1 cellular context compared by ENCODE assay signal in the genomic region with DNA sequence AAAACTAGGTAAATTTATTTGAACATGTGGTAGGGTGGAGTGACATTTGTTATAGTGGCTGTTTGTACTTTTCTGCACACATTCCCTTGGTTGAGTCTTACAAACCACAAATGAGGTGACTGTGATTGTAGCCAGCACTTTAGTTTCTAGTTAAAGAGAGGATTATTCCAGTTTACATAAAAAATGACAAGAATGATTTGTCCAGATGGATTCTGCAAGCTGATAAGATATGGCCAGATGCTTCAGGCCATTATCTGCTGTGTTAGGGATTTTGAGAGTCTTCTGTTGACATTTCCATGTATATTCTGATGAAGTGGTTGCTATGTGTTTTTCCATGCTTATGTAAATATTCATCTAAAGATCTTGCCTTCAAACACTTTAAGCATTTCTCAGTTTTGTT.
TF ChIP-seq lines count a peak whose summit lies in the region.

No MANE protein-coding gene starts in this region.

TF ChIP-seq in HEK293, 187 proteins besides CTCF, POLR2A, EP300 and RAD21 (continued from another document and continues in another):
- TF ChIP-seq, protein P1, sequence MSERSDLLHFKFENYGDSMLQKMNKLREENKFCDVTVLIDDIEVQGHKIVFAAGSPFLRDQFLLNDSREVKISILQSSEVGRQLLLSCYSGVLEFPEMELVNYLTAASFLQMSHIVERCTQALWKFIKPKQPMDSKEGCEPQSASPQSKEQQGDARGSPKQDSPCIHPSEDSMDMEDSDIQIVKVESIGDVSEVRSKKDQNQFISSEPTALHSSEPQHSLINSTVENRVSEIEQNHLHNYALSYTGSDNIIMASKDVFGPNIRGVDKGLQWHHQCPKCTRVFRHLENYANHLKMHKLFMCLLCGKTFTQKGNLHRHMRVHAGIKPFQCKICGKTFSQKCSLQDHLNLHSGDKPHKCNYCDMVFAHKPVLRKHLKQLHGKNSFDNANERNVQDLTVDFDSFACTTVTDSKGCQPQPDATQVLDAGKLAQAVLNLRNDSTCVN (tag by site-specific recombination; optimal IDR thresholded peaks at IDR 0.05): no peak
- TF ChIP-seq SALL2 (tag by site-specific recombination; IDR thresholded peaks at IDR 0.05; ENCODE audit: borderline replicate concordance) (no peak), ZNF202 (tag by site-specific recombination; IDR thresholded peaks at IDR 0.05; ENCODE audit: borderline replicate concordance) (no peak), ZNF18 (tag by site-specific recombination; IDR thresholded peaks at IDR 0.05) (no peak), ZNF404 (tag by site-specific recombination; IDR thresholded peaks at IDR 0.05) (no peak), ZNF776 (tag by site-specific recombination; IDR thresholded peaks at IDR 0.05; ENCODE audit: borderline replicate concordance) (no peak), MZF1 (tag by site-specific recombination; IDR thresholded peaks at IDR 0.05; ENCODE audit: borderline replicate concordance) (no peak; the same call in 1 of the 2 replicates), ZNF596 (tag by site-specific recombination; IDR thresholded peaks at IDR 0.05) (no peak), ZNF677 (tag by site-specific recombination; IDR thresholded peaks at IDR 0.05) (no peak), GFI1B (tag by site-specific recombination; IDR thresholded peaks at IDR 0.05) (peak; percentile 60; the same call in 1 of the 2 replicates), ZSCAN4 (tag by site-specific recombination; IDR thresholded peaks at IDR 0.05) (no peak), ZNF629 (tag by site-specific recombination; IDR thresholded peaks at IDR 0.05) (no peak), SCRT1 (tag by site-specific recombination; IDR thresholded peaks at IDR 0.05; ENCODE audit: borderline replicate concordance) (no peak), ZNF19 (tag by site-specific recombination; IDR thresholded peaks at IDR 0.05; ENCODE audit: low read depth) (no peak), MYNN (tag by site-specific recombination; IDR thresholded peaks at IDR 0.05; ENCODE audit: borderline replicate concordance) (no peak), ZNF837 (tag by site-specific recombination; IDR thresholded peaks at IDR 0.05) (no peak), TCF7L2 (IDR thresholded peaks at IDR 0.05; ENCODE audit: borderline replicate concordance, low read depth, low read length) (no peak), ZNF621 (tag by site-specific recombination; IDR thresholded peaks at IDR 0.05) (no peak), ZNF138 (tag by site-specific recombination; IDR thresholded peaks at IDR 0.05; ENCODE audit: borderline replicate concordance) (no peak), ZNF521 (tag by site-specific recombination; IDR thresholded peaks at IDR 0.05) (no peak), ZNF2 (tag by site-specific recombination; IDR thresholded peaks at IDR 0.05) (no peak), ZNF133 (tag by site-specific recombination; IDR thresholded peaks at IDR 0.05) (no peak), ZNF184 (tag by site-specific recombination; IDR thresholded peaks at IDR 0.05) (no peak), KLF1 (tag by site-specific recombination; IDR thresholded peaks at IDR 0.05) (no peak), WT1 (tag by site-specific recombination; IDR thresholded peaks at IDR 0.05) (peak; percentile 61), FEZF1 (tag by site-specific recombination; IDR thresholded peaks at IDR 0.05) (peak; percentile 54; the same call in 1 of the 2 replicates), ZNF169 (tag by site-specific recombination; IDR thresholded peaks at IDR 0.05) (no peak), ZNF707 (tag by site-specific recombination; IDR thresholded peaks at IDR 0.05) (no peak), ZNF664 (tag by site-specific recombination; IDR thresholded peaks at IDR 0.05) (no peak), ZNF391 (tag by site-specific recombination; IDR thresholded peaks at IDR 0.05; ENCODE audit: borderline replicate concordance, low read depth) (no peak), ZNF580 (tag by site-specific recombination; IDR thresholded peaks at IDR 0.05) (no peak), ZFP37 (tag by site-specific recombination; IDR thresholded peaks at IDR 0.05) (no peak), ZNF792 (tag by site-specific recombination; IDR thresholded peaks at IDR 0.05) (no peak), ZNF571 (tag by site-specific recombination; IDR thresholded peaks at IDR 0.05) (no peak), ZFP69B (tag by site-specific recombination; IDR thresholded peaks at IDR 0.05) (no peak), KLF16 (tag by site-specific recombination; IDR thresholded peaks at IDR 0.05) (no peak), ZNF292 (tag by site-specific recombination; IDR thresholded peaks at IDR 0.05; ENCODE audit: borderline replicate concordance, low read depth) (no peak), ZNF843 (tag by site-specific recombination; IDR thresholded peaks at IDR 0.05) (peak; percentile 82), SETDB1 (IDR thresholded peaks at IDR 0.05; ENCODE audit: insufficient read length, low read length) (no peak), ZNF335 (tag by site-specific recombination; conservative IDR thresholded peaks at IDR 0.05) (peak; percentile 51), ZNF530 (tag by site-specific recombination; IDR thresholded peaks at IDR 0.05; ENCODE audit: low read depth) (no peak), PATZ1 (tag by site-specific recombination; IDR thresholded peaks at IDR 0.05) (no peak), GLI4 (tag by site-specific recombination; IDR thresholded peaks at IDR 0.05) (no peak), ZFP41 (tag by site-specific recombination; IDR thresholded peaks at IDR 0.05; ENCODE audit: borderline replicate concordance) (no peak), ZNF24 (tag by site-specific recombination; IDR thresholded peaks at IDR 0.05) (no peak)
- TF ChIP-seq, protein P2, sequence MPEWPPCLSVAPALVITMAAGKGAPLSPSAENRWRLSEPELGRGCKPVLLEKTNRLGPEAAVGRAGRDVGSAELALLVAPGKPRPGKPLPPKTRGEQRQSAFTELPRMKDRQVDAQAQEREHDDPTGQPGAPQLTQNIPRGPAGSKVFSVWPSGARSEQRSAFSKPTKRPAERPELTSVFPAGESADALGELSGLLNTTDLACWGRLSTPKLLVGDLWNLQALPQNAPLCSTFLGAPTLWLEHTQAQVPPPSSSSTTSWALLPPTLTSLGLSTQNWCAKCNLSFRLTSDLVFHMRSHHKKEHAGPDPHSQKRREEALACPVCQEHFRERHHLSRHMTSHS (tag by site-specific recombination; IDR thresholded peaks at IDR 0.05): peak; percentile 67; the same call in 1 of the 2 replicates
- TF ChIP-seq, protein P3, sequence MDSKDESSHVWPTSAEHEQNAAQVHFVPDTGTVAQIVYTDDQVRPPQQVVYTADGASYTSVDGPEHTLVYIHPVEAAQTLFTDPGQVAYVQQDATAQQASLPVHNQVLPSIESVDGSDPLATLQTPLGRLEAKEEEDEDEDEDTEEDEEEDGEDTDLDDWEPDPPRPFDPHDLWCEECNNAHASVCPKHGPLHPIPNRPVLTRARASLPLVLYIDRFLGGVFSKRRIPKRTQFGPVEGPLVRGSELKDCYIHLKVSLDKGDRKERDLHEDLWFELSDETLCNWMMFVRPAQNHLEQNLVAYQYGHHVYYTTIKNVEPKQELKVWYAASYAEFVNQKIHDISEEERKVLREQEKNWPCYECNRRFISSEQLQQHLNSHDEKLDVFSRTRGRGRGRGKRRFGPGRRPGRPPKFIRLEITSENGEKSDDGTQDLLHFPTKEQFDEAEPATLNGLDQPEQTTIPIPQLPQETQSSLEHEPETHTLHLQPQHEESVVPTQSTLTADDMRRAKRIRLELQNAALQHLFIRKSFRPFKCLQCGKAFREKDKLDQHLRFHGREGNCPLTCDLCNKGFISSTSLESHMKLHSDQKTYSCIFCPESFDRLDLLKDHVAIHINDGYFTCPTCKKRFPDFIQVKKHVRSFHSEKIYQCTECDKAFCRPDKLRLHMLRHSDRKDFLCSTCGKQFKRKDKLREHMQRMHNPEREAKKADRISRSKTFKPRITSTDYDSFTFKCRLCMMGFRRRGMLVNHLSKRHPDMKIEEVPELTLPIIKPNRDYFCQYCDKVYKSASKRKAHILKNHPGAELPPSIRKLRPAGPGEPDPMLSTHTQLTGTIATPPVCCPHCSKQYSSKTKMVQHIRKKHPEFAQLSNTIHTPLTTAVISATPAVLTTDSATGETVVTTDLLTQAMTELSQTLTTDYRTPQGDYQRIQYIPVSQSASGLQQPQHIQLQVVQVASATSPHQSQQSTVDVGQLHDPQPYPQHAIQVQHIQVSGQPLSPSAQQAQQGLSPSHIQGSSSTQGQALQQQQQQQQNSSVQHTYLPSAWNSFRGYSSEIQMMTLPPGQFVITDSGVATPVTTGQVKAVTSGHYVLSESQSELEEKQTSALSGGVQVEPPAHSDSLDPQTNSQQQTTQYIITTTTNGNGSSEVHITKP (tag by site-specific recombination; IDR thresholded peaks at IDR 0.05): 0 out of 2 replicates have a peak, but pooled peaks have one; percentile 11
- TF ChIP-seq, protein P4, sequence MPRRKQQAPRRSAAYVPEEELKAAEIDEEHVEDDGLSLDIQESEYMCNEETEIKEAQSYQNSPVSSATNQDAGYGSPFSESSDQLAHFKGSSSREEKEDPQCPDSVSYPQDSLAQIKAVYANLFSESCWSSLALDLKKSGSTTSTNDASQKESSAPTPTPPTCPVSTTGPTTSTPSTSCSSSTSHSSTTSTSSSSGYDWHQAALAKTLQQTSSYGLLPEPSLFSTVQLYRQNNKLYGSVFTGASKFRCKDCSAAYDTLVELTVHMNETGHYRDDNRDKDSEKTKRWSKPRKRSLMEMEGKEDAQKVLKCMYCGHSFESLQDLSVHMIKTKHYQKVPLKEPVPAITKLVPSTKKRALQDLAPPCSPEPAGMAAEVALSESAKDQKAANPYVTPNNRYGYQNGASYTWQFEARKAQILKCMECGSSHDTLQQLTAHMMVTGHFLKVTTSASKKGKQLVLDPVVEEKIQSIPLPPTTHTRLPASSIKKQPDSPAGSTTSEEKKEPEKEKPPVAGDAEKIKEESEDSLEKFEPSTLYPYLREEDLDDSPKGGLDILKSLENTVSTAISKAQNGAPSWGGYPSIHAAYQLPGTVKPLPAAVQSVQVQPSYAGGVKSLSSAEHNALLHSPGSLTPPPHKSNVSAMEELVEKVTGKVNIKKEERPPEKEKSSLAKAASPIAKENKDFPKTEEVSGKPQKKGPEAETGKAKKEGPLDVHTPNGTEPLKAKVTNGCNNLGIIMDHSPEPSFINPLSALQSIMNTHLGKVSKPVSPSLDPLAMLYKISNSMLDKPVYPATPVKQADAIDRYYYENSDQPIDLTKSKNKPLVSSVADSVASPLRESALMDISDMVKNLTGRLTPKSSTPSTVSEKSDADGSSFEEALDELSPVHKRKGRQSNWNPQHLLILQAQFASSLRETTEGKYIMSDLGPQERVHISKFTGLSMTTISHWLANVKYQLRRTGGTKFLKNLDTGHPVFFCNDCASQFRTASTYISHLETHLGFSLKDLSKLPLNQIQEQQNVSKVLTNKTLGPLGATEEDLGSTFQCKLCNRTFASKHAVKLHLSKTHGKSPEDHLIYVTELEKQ (tag by site-specific recombination; IDR thresholded peaks at IDR 0.05; ENCODE audit: borderline replicate concordance): no peak
- TF ChIP-seq, protein P5, sequence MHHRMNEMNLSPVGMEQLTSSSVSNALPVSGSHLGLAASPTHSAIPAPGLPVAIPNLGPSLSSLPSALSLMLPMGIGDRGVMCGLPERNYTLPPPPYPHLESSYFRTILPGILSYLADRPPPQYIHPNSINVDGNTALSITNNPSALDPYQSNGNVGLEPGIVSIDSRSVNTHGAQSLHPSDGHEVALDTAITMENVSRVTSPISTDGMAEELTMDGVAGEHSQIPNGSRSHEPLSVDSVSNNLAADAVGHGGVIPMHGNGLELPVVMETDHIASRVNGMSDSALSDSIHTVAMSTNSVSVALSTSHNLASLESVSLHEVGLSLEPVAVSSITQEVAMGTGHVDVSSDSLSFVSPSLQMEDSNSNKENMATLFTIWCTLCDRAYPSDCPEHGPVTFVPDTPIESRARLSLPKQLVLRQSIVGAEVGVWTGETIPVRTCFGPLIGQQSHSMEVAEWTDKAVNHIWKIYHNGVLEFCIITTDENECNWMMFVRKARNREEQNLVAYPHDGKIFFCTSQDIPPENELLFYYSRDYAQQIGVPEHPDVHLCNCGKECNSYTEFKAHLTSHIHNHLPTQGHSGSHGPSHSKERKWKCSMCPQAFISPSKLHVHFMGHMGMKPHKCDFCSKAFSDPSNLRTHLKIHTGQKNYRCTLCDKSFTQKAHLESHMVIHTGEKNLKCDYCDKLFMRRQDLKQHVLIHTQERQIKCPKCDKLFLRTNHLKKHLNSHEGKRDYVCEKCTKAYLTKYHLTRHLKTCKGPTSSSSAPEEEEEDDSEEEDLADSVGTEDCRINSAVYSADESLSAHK (tag by site-specific recombination; IDR thresholded peaks at IDR 0.05): 0 out of 2 replicates have a peak, but pooled peaks have one; percentile 28
